ENCODE assay signal across 32 cellular contexts in the genomic region with DNA sequence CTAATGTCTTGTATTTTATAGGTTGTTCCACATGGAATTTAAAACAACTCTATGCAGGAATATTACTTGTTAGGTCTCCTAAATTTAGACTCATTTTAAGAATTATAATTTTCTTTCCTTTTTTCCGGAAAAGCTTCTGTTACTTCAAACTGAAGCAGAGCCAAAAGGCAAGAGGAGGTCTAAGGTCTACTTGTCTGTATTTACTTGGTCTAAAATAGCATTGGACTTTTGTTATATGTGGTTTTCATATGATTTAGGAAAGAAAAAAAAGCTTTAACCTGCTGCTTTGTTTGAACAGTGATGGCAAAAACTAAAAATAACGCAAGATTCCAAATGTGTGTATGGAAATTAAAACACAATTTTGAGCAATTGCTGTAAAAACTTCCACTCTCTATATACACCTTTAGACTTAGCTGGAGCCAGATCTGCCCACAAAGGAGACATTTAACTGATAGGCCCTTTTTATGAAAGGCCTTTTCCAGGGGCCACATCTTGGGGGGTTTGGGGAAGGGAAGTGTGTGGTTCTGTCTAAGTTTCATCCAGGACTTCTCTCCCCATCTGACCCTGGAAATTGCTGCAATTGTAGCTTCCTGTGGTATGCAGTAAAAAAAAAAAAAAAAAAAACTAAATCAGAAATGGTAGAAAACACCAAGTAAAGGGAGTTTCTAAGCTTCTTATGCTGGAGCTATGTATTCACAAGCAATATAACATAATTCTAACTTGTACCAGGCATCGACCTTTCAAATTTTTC.
"Had no signal": no experiment of that assay in that cellular context is flagged by ENCODE, and none has a peak within 500 bp of the region (broad histone marks: within the 10 kb centered on the region; RNA-seq: fewer than 3 reads in every experiment).

No MANE protein-coding gene starts in this region.

- H2AFZ ChIP-seq: hepatocyte, neural progenitor cell had no signal

- H3K9me3 ChIP-seq: gastrocnemius medialis, thyroid gland, upper lobe of left lung, vagina had no signal

- H3K27me3 Mint-ChIP-seq: activated naive CD8-positive, alpha-beta T cell; effector memory CD8-positive, alpha-beta T cell; naive thymus-derived CD8-positive, alpha-beta T cell; stimulated activated memory B cell treated with anti-CD40 and anti-IgM and Interleukin-4, amounts not matched to agents 10 μg/mL and 1 μg/mL and 100 μg/mL, for 72 hours; stimulated activated naive CD8-positive, alpha-beta T cell treated with anti-CD3 and anti-CD28 coated beads, Interleukin-15, amount 100 ng/mL, for 72 hours had no signal

- H3K9ac ChIP-seq: neural progenitor cell had no signal

- DNase-seq: activated CD4-positive, alpha-beta T cell treated with anti-CD3 and anti-CD28 coated beads for 4 hours; activated CD4-positive, alpha-beta T cell treated with anti-CD3 and anti-CD28 coated beads, Interleukin-2, amount 50 U/mL, for 4 hours; activated naive CD4-positive, alpha-beta T cell; activated T-cell treated with anti-CD3 and anti-CD28 coated beads for 4 hours; activated T-cell treated with anti-CD3 and anti-CD28 coated beads, Interleukin-2, amount 50 U/mL, for 72 hours; brain microvascular endothelial cell; cortex of kidney; effector memory CD8-positive, alpha-beta T cell; erythroblast; gastrocnemius medialis; islet precursor cell; left cardiac atrium; naive thymus-derived CD8-positive, alpha-beta T cell; retina; stimulated activated CD4-positive, alpha-beta T cell treated with anti-CD3 and anti-CD28 coated beads, Interleukin-1b, Interleukin-23, amount 100 ng/mL, for 48 hours; stimulated activated CD4-positive, alpha-beta T cell treated with anti-CD3 and anti-CD28 coated beads, Interleukin-4, amount 100 ng/mL, for 4 hours; stimulated activated CD8-positive, alpha-beta memory T cell treated with anti-CD3 and anti-CD28 coated beads, Interleukin-4, amount 100 ng/mL, for 48 hours; stimulated activated naive CD8-positive, alpha-beta T cell treated with anti-CD3 and anti-CD28 coated beads, Interleukin-15, amount 100 ng/mL, for 72 hours; substantia nigra; T-helper 1 cell; thyroid gland; upper lobe of left lung had no signal

- H3K4me2 ChIP-seq: hepatocyte, neural progenitor cell, smooth muscle cell had no signal

- H3K27ac Mint-ChIP-seq: activated naive CD8-positive, alpha-beta T cell; activated T-cell treated with anti-CD3 and anti-CD28 coated beads, Interleukin-2, amount 50 U/mL, for 72 hours; effector memory CD8-positive, alpha-beta T cell; mesothelial cell of epicardium; naive thymus-derived CD8-positive, alpha-beta T cell; neural progenitor cell; stimulated activated memory B cell treated with anti-CD40 and anti-IgM and Interleukin-4, amounts not matched to agents 10 μg/mL and 1 μg/mL and 100 μg/mL, for 72 hours; stimulated activated naive CD8-positive, alpha-beta T cell treated with anti-CD3 and anti-CD28 coated beads, Interleukin-15, amount 100 ng/mL, for 72 hours; T-helper 2 cell treated with Interferon-gamma antibody and Interleukin-4, amounts not matched to agents 5 μg/mL and 100 μg/mL, for 36 hours had no signal

- H3K36me3 Mint-ChIP-seq: activated naive CD8-positive, alpha-beta T cell; mesothelial cell of epicardium; neural progenitor cell; stimulated activated memory B cell treated with anti-CD40 and anti-IgM and Interleukin-4, amounts not matched to agents 10 μg/mL and 1 μg/mL and 100 μg/mL, for 72 hours had no signal

- H3K79me2 ChIP-seq: hepatocyte had no signal

- H3K4me1 Mint-ChIP-seq: mesothelial cell of epicardium; naive thymus-derived CD8-positive, alpha-beta T cell; neural progenitor cell; stimulated activated memory B cell treated with anti-CD40 and anti-IgM and Interleukin-4, amounts not matched to agents 10 μg/mL and 1 μg/mL and 100 μg/mL, for 72 hours; stimulated activated naive CD8-positive, alpha-beta T cell treated with anti-CD3 and anti-CD28 coated beads, Interleukin-15, amount 100 ng/mL, for 72 hours had no signal

- ATAC-seq: activated T-cell treated with anti-CD3 and anti-CD28 coated beads, Interleukin-2, amount 50 U/mL, for 72 hours; effector memory CD8-positive, alpha-beta T cell; left cardiac atrium; naive thymus-derived CD8-positive, alpha-beta T cell; sciatic nerve; stimulated activated memory B cell treated with anti-CD40 and anti-IgM and Interleukin-4, amounts not matched to agents 10 μg/mL and 1 μg/mL and 100 μg/mL, for 72 hours; stimulated activated naive CD8-positive, alpha-beta T cell treated with anti-CD3 and anti-CD28 coated beads, Interleukin-15, amount 100 ng/mL, for 72 hours had no signal

- H3K4me3 Mint-ChIP-seq: activated naive CD8-positive, alpha-beta T cell; activated T-cell treated with anti-CD3 and anti-CD28 coated beads, Interleukin-2, amount 50 U/mL, for 72 hours; effector memory CD8-positive, alpha-beta T cell; mesothelial cell of epicardium; naive thymus-derived CD8-positive, alpha-beta T cell; neural progenitor cell; stimulated activated memory B cell treated with anti-CD40 and anti-IgM and Interleukin-4, amounts not matched to agents 10 μg/mL and 1 μg/mL and 100 μg/mL, for 72 hours; stimulated activated naive CD8-positive, alpha-beta T cell treated with anti-CD3 and anti-CD28 coated beads, Interleukin-15, amount 100 ng/mL, for 72 hours; T-helper 2 cell treated with Interferon-gamma antibody and Interleukin-4, amounts not matched to agents 5 μg/mL and 100 μg/mL, for 36 hours had no signal

- H3K27ac ChIP-seq: brain microvascular endothelial cell, hepatocyte, neural progenitor cell, thyroid gland, upper lobe of left lung, vagina, VCaP had no signal

- H3K4me3 ChIP-seq: gastrocnemius medialis, hepatocyte, neural progenitor cell, smooth muscle cell, thyroid gland, upper lobe of left lung, vagina had no signal

- H3K4me1 ChIP-seq: thyroid gland, upper lobe of left lung, vagina had no signal

- H3K36me3 ChIP-seq: brain microvascular endothelial cell, gastrocnemius medialis, neural progenitor cell, thyroid gland, upper lobe of left lung, vagina had no signal

- H3K27me3 ChIP-seq: brain microvascular endothelial cell, gastrocnemius medialis, hepatocyte, neural progenitor cell, thyroid gland, upper lobe of left lung, vagina had no signal
